In the genomic region with DNA sequence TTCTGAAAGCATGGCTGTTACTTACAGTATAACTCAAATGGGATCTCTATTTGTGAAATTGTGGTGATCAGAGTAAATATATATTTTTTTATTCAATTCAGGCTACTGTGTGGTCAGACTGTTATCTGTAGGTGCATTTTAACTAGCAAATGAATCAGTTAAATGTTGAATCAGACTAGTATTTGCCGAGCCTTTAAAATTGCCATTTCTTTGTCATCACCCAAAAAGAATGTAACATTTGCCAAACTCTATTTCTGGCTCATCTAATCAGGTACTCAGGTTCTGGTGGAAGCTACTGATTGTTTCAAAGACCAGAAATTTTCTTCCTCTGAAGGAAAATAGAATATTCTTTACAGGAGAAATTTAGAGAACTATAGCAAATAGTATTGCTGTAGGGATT, we compare ENCODE assay signal across 11 cellular contexts. TPM values are rescaled to one million over a fixed set of nuclear protein-coding genes. Genes with fewer than 3 reads are reported as not detected.
DNase-seq lines count a peak whose midpoint lies in the region; ATAC-seq and TF ChIP-seq lines count a peak whose summit lies in the region.
"Had no signal": no experiment of that assay in that cellular context is flagged by ENCODE, and none has a peak within 500 bp of the region (broad histone marks: within the 10 kb centered on the region; RNA-seq: fewer than 3 reads in every experiment).

No MANE protein-coding gene starts in this region.

- H3K9me3 Mint-ChIP-seq in stimulated activated naive CD8-positive, alpha-beta T cell treated with anti-CD3 and anti-CD28 coated beads, Interleukin-15, Interleukin-2, amounts not matched to agents 100 ng/mL and 50 ng/mL, for 24 hours = no peaks in the 10 kb centered on the region
- H3K9me3 Mint-ChIP-seq in activated CD8-positive, alpha-beta T cell treated with anti-CD3 and anti-CD28 coated beads for 36 hours = peaks cover 1% of the 10 kb centered on the region
- no peaks in the 10 kb centered on the region for H3K9me3 Mint-ChIP-seq in effector memory CD8-positive, alpha-beta T cell
- H3K9me3 Mint-ChIP-seq: dendritic cell treated with granulocyte-macrophage colony-stimulating factor and Interleukin-4, amounts not matched to agents 40 ng/mL and 50 ng/mL, for 4 days had no signal

- H3K4me3 Mint-ChIP-seq in stimulated activated naive CD8-positive, alpha-beta T cell treated with anti-CD3 and anti-CD28 coated beads, Interleukin-15, Interleukin-2, amounts not matched to agents 100 ng/mL and 50 ng/mL, for 24 hours = peak overlapping the region; percentile 99
- peak overlapping the region; percentile 84 for H3K4me3 Mint-ChIP-seq in activated CD8-positive, alpha-beta T cell treated with anti-CD3 and anti-CD28 coated beads for 36 hours
- H3K4me3 Mint-ChIP-seq in effector memory CD8-positive, alpha-beta T cell = peak overlapping the region in 1 of 2 donors; percentile 96

- H3K27ac Mint-ChIP-seq in stimulated activated naive CD8-positive, alpha-beta T cell treated with anti-CD3 and anti-CD28 coated beads, Interleukin-15, Interleukin-2, amounts not matched to agents 100 ng/mL and 50 ng/mL, for 24 hours = peak overlapping the region; percentile 100
- peak overlapping the region; percentile 95 for H3K27ac Mint-ChIP-seq in activated CD8-positive, alpha-beta T cell treated with anti-CD3 and anti-CD28 coated beads for 36 hours
- H3K27ac Mint-ChIP-seq in effector memory CD8-positive, alpha-beta T cell = no peak overlapping the region

- H3K27ac ChIP-seq in iPS-20b (ENCODE audit: low read length) = no peak overlapping the region
- H3K27ac ChIP-seq in upper lobe of right lung = no peak overlapping the region

- H3K4me3 ChIP-seq in iPS-20b (ENCODE audit: low read length) (peak overlapping the region; percentile 78), upper lobe of right lung (peak overlapping the region; percentile 84)

- ATAC-seq in stimulated activated naive CD8-positive, alpha-beta T cell treated with anti-CD3 and anti-CD28 coated beads, Interleukin-15, Interleukin-2, amounts not matched to agents 100 U/mL and 50 U/mL, for 24 hours = no peak
- ATAC-seq in activated CD8-positive, alpha-beta T cell treated with anti-CD3 and anti-CD28 coated beads for 36 hours = no peak
- no peak for ATAC-seq in upper lobe of right lung
- no peak for ATAC-seq in effector memory CD8-positive, alpha-beta T cell (replicated peaks)
- no peak for ATAC-seq in GM21529 (IDR thresholded peaks at IDR 0.05; ENCODE audit: unreplicated experiment)
- ATAC-seq: activated CD4-positive, CD25-positive, alpha-beta regulatory T cell treated with anti-CD3 and anti-CD28 coated beads, Interleukin-2, amount 50 U/mL, for 24 hours had no signal

- DNase-seq in stimulated activated naive CD8-positive, alpha-beta T cell treated with anti-CD3 and anti-CD28 coated beads, Interleukin-15, Interleukin-2, amounts not matched to agents 100 U/mL and 50 U/mL, for 24 hours = no peak
- DNase-seq in activated CD8-positive, alpha-beta T cell treated with anti-CD3 and anti-CD28 coated beads for 36 hours = no peak
- DNase-seq in upper lobe of right lung (no peak), NOMO-1 treated with DMSO at 0.1 percent for 48 hours (lab: John Stamatoyannopoulos, UW; ENCODE audit: unreplicated experiment) (no peak)
- no peak for DNase-seq in effector memory CD8-positive, alpha-beta T cell
- DNase-seq: DMS79 treated with DMSO at 0.1 percent for 48 hours had no signal

- CTCF ChIA-PET in activated CD8-positive, alpha-beta T cell treated with anti-CD3 and anti-CD28 coated beads for 36 hours (lab: Charles Lee) = interaction anchor here (1.0 to 4.9 kb wide), 10 partner anchors 14 to 269 kb away, joined by 3 to 31 read pairs (median 4); no protein-coding TSS in a partner anchor

- peak overlapping the region; percentile 84; the same call in 1 of the 2 replicates for H3K9ac ChIP-seq in iPS-20b (ENCODE audit: low read depth, low read length)

- H3K36me3 ChIP-seq in iPS-20b (ENCODE audit: insufficient read depth, low read depth, low read length) = peaks cover 5% of the 10 kb centered on the region
- H3K36me3 ChIP-seq in upper lobe of right lung = no peaks in the 10 kb centered on the region

- no peaks in the 10 kb centered on the region for H3K27me3 Mint-ChIP-seq in stimulated activated naive CD8-positive, alpha-beta T cell treated with anti-CD3 and anti-CD28 coated beads, Interleukin-15, Interleukin-2, amounts not matched to agents 100 ng/mL and 50 ng/mL, for 24 hours
- no peaks in the 10 kb centered on the region for H3K27me3 Mint-ChIP-seq in activated CD8-positive, alpha-beta T cell treated with anti-CD3 and anti-CD28 coated beads for 36 hours
- no peaks in the 10 kb centered on the region for H3K27me3 Mint-ChIP-seq in effector memory CD8-positive, alpha-beta T cell
- H3K27me3 Mint-ChIP-seq: dendritic cell treated with granulocyte-macrophage colony-stimulating factor and Interleukin-4, amounts not matched to agents 40 ng/mL and 50 ng/mL, for 4 days had no signal

- H3K4me1 ChIP-seq in iPS-20b (ENCODE audit: insufficient read depth, low read length) (peaks cover 15% of the 10 kb centered on the region), upper lobe of right lung (peaks cover 36% of the 10 kb centered on the region)

- POLR2A ChIA-PET in activated CD8-positive, alpha-beta T cell treated with anti-CD3 and anti-CD28 coated beads for 36 hours (lab: Charles Lee) = interaction anchor here (1.8 kb wide), 1 partner anchor 217 kb away, joined by 3 read pairs; no protein-coding TSS in a partner anchor

- H3K4me1 Mint-ChIP-seq in stimulated activated naive CD8-positive, alpha-beta T cell treated with anti-CD3 and anti-CD28 coated beads, Interleukin-15, Interleukin-2, amounts not matched to agents 100 ng/mL and 50 ng/mL, for 24 hours (ENCODE audit: low read depth) = peaks cover 61% of the 10 kb centered on the region
- H3K4me1 Mint-ChIP-seq in activated CD8-positive, alpha-beta T cell treated with anti-CD3 and anti-CD28 coated beads for 36 hours (ENCODE audit: low read depth) = peaks cover 49% of the 10 kb centered on the region
- H3K4me1 Mint-ChIP-seq in effector memory CD8-positive, alpha-beta T cell (ENCODE audit: low read depth in 2 of 2) = peaks cover 30 to 38% of the 10 kb centered on the region in 2 donors

- peaks cover under 1% of the 10 kb centered on the region for H3K9me3 ChIP-seq in iPS-20b (ENCODE audit: insufficient read depth, low read depth, low read length)
- no peaks in the 10 kb centered on the region for H3K9me3 ChIP-seq in upper lobe of right lung

- peaks cover 33% of the 10 kb centered on the region for H3K36me3 Mint-ChIP-seq in stimulated activated naive CD8-positive, alpha-beta T cell treated with anti-CD3 and anti-CD28 coated beads, Interleukin-15, Interleukin-2, amounts not matched to agents 100 ng/mL and 50 ng/mL, for 24 hours (ENCODE audit: low read depth)
- peaks cover 30% of the 10 kb centered on the region for H3K36me3 Mint-ChIP-seq in activated CD8-positive, alpha-beta T cell treated with anti-CD3 and anti-CD28 coated beads for 36 hours (ENCODE audit: low read depth)
- peaks cover 35% of the 10 kb centered on the region for H3K36me3 Mint-ChIP-seq in effector memory CD8-positive, alpha-beta T cell (ENCODE audit: insufficient read depth)

- intact Hi-C loops in activated CD8-positive, alpha-beta T cell treated with anti-CD3 and anti-CD28 coated beads for 36 hours (cut with micrococcal nuclease) = loop anchor here (5.0 kb wide), 1 partner anchor 202 kb away; no protein-coding TSS in a partner anchor
- intact Hi-C loops in upper lobe of right lung (cut with DNase I) = no loop called here

- TF ChIP-seq CTCF in activated CD8-positive, alpha-beta T cell treated with anti-CD3 and anti-CD28 coated beads for 36 hours (IDR thresholded peaks at IDR 0.05) = no peak
- TF ChIP-seq CTCF in upper lobe of right lung (IDR thresholded peaks at IDR 0.05) = no peak

- H3K27me3 ChIP-seq in iPS-20b (ENCODE audit: insufficient read depth, low read length) (no peaks in the 10 kb centered on the region), upper lobe of right lung (no peaks in the 10 kb centered on the region)

RNA-seq across cellular contexts. Expression of gene NAA15, which starts 1.8 kb away (rescaled TPM):
- total RNA-seq in activated CD8-positive, alpha-beta T cell treated with anti-CD3 and anti-CD28 coated beads for 36 hours = 100 to 1,000 TPM; 113 to 114 TPM
- total RNA-seq in upper lobe of right lung = 38.5 TPM

RNA-seq across cellular contexts. Expression of gene NDUFC1, which starts 2.7 kb away (rescaled TPM):
- total RNA-seq in activated CD8-positive, alpha-beta T cell treated with anti-CD3 and anti-CD28 coated beads for 36 hours = 10 to 100 TPM; 56.2 to 60.6 TPM
- 52.9 TPM for total RNA-seq in upper lobe of right lung

RNA-seq across cellular contexts. Expression of gene MGARP, which starts 19.5 kb away (rescaled TPM):
- total RNA-seq in activated CD8-positive, alpha-beta T cell treated with anti-CD3 and anti-CD28 coated beads for 36 hours = under 1 TPM; 0.22 to 0.32 TPM
- total RNA-seq in upper lobe of right lung = 0.75 TPM

Comparison
In these comparisons a context has a peak if more than half of its experiments do, and no peak if none do; other contexts are left out.
1. H3K27ac Mint-ChIP-seq: peak in stimulated activated naive CD8-positive, alpha-beta T cell treated with anti-CD3 and anti-CD28 coated beads, Interleukin-15, Interleukin-2, amounts not matched to agents 100 ng/mL and 50 ng/mL, for 24 hours (single experiment) and activated CD8-positive, alpha-beta T cell treated with anti-CD3 and anti-CD28 coated beads for 36 hours (single experiment); none in effector memory CD8-positive, alpha-beta T cell (0 of 2).